In genomic region chr6:132512638-132513632, GRCh38 we compare ENCODE assay signal across 8 cellular contexts. TPM values are rescaled to one million over a fixed set of nuclear protein-coding genes. Genes with fewer than 3 reads are reported as not detected.
DNase-seq lines count a peak whose midpoint lies in the region; ATAC-seq and TF ChIP-seq lines count a peak whose summit lies in the region.

TSS of gene STX7 (minus strand) at chr6:132513116. CDS start at chr6:132503530, 9,586 bp downstream.

- peak within 1 kb of the TSS; percentile 94 for H3K27ac Mint-ChIP-seq in activated CD4-positive, alpha-beta T cell treated with anti-CD3 and anti-CD28 coated beads, Interleukin-2, amount 10 ng/mL, durations not matched to agents 24 days and 14 days

- peaks cover 6% of the 10 kb centered on the region for H3K36me3 Mint-ChIP-seq in activated CD4-positive, alpha-beta T cell treated with anti-CD3 and anti-CD28 coated beads, Interleukin-2, amount 10 ng/mL, durations not matched to agents 24 days and 14 days (ENCODE audit: low read depth)

- TF ChIP-seq CTCF in BE2C (IDR thresholded peaks at IDR 0.05; ENCODE audit: low read depth, low read length) (no peak), colonic mucosa (IDR thresholded peaks at IDR 0.05) (no peak)

- peaks cover 21% of the 10 kb centered on the region for H3K27me3 Mint-ChIP-seq in activated CD4-positive, alpha-beta T cell treated with anti-CD3 and anti-CD28 coated beads, Interleukin-2, amount 10 ng/mL, durations not matched to agents 24 days and 14 days

- H3K9me3 ChIP-seq in BE2C (no peaks in the 10 kb centered on the region), colonic mucosa (no peaks in the 10 kb centered on the region)

- peak; percentile 86 for DNase-seq in BE2C
- DNase-seq in GM19238 (ENCODE audit: insufficient read length, low spot score) = peak; percentile 75
- DNase-seq in NCI-H524 treated with DMSO at 0.1 percent for 48 hours (lab: John Stamatoyannopoulos, UW) = peak; percentile 63
- peak; percentile 96 for DNase-seq in activated CD4-positive, alpha-beta T cell treated with anti-CD3 and anti-CD28 coated beads, Interleukin-2, amount 10 ng/mL, durations not matched to agents 24 days and 14 days
- peak; percentile 94 for DNase-seq in colonic mucosa
- peak; percentile 93 for DNase-seq in kidney tubule cell (ENCODE audit: low spot score)
- DNase-seq in stimulated activated CD4-positive, alpha-beta T cell treated with anti-CD3 and anti-CD28 coated beads, Interleukin-1b, Interleukin-23, amount 100 ng/mL, for 1 hour (ENCODE audit: low read depth in 2 of 2) = peak; percentile 65 to 73

- H3K4me3 Mint-ChIP-seq in activated CD4-positive, alpha-beta T cell treated with anti-CD3 and anti-CD28 coated beads, Interleukin-2, amount 10 ng/mL, durations not matched to agents 24 days and 14 days = peak within 1 kb of the TSS; percentile 96

- no peaks in the 10 kb centered on the region for H3K9me3 Mint-ChIP-seq in activated CD4-positive, alpha-beta T cell treated with anti-CD3 and anti-CD28 coated beads, Interleukin-2, amount 10 ng/mL, durations not matched to agents 24 days and 14 days

- H3K4me1 ChIP-seq in BE2C (no peaks in the 10 kb centered on the region), colonic mucosa (peaks cover 8% of the 10 kb centered on the region)

- H3K9ac ChIP-seq in colonic mucosa (ENCODE audit: low read depth in 2 of 2, low read length in 2 of 2) = peak within 1 kb of the TSS; percentile 70 to 90

- intact Hi-C loops in activated CD4-positive, alpha-beta T cell treated with anti-CD3 and anti-CD28 coated beads, Interleukin-2, amount 10 ng/mL, durations not matched to agents 24 days and 14 days (cut with micrococcal nuclease) = loop anchor here (2.0 kb wide), 1 partner anchor 302 kb away; the partner anchor contains the start of gene RPS12
- intact Hi-C loops in colonic mucosa (cut with DNase I) = no loop called here

- peaks cover 26% of the 10 kb centered on the region for H3K4me1 Mint-ChIP-seq in activated CD4-positive, alpha-beta T cell treated with anti-CD3 and anti-CD28 coated beads, Interleukin-2, amount 10 ng/mL, durations not matched to agents 24 days and 14 days

- H3K27ac ChIP-seq in colonic mucosa = peak within 1 kb of the TSS; percentile 95

- H3K36me3 ChIP-seq in BE2C (no peaks in the 10 kb centered on the region), colonic mucosa (no peaks in the 10 kb centered on the region)

- peak; percentile 96 for ATAC-seq in HG03439 (IDR thresholded peaks at IDR 0.05; ENCODE audit: unreplicated experiment)

- peak within 1 kb of the TSS; percentile 70 for H3K4me3 ChIP-seq in BE2C (ENCODE audit: low read depth, low read length)
- peak within 1 kb of the TSS; percentile 93 for H3K4me3 ChIP-seq in colonic mucosa

- H3K27me3 ChIP-seq in BE2C (peaks cover 37% of the 10 kb centered on the region), colonic mucosa (no peaks in the 10 kb centered on the region)

RNA-seq across cellular contexts. Expression of gene STX7, which starts in this region (rescaled TPM):
- 10.3 TPM for polyA plus RNA-seq in BE2C (2012; ENCODE audit: insufficient read depth, insufficient read length, low read depth)
- total RNA-seq in activated CD4-positive, alpha-beta T cell treated with anti-CD3 and anti-CD28 coated beads, Interleukin-2, amount 10 ng/mL, durations not matched to agents 24 days and 14 days = 16.3 and 21.1 TPM in 2 replicates
- 10 to 100 TPM; 30.5 to 52.8 TPM for total RNA-seq in colonic mucosa

Comparison
In these comparisons a context has a peak if more than half of its experiments do, and no peak if none do; other contexts are left out.
1. Peak in every context shown above with its lines: DNase-seq, ATAC-seq, H3K4me3 ChIP-seq and H3K27ac ChIP-seq.